In the genomic region with DNA sequence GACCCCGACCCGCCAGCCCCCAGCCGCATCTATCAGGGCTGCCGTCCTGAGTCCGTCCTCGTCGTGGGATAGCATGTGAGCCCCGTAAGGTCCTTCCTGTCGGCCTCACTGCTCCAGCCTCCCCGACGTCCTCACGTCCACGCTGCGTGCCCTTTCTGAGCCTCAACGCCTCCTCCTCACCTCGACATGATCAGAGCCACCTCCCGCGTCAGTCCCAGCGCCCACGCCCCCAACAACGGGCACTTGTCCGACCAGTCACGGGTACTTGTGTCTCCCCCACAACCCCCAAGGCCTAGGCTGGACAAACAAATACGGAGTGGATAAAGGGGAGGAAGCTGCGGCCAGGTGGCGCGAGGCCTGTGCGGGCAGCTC, we compare ENCODE assay signal across 8 cellular contexts. TPM values are rescaled to one million over a fixed set of nuclear protein-coding genes. Genes with fewer than 3 reads are reported as not detected.
DNase-seq lines count a peak whose midpoint lies in the region; ATAC-seq, FAIRE-seq and TF ChIP-seq lines count a peak whose summit lies in the region.

No MANE protein-coding gene starts in this region.

- no peak; the same call in 1 of the 2 replicates for TF ChIP-seq CTCF in OCI-LY3 (IDR thresholded peaks at IDR 0.05; ENCODE audit: low read depth, low read length)

- no peak for FAIRE-seq in small intestine (lab: Jason Lieb, UNC)

- H3K9me3 ChIP-seq in OCI-LY3 (ENCODE audit: insufficient read depth, low read length) (no peaks in the 10 kb centered on the region), small intestine (ENCODE audit: control insufficient read depth, low read depth) (no peaks in the 10 kb centered on the region)

- DNase-seq in NCI-H524 (lab: John Stamatoyannopoulos, UW) (peak; percentile 34 to 43), NCI-H524 treated with DMSO at 0.1 percent for 48 hours (lab: John Stamatoyannopoulos, UW) (no peak), small intestine (no peak), hepatic stellate cell (ENCODE audit: low spot score) (no peak)
- peak; percentile 73 for DNase-seq in activated naive CD8-positive, alpha-beta T cell treated with anti-CD3 and anti-CD28 coated beads, Interleukin-2, amount 50 U/mL, for 24 hours

- H3K27me3 Mint-ChIP-seq in activated naive CD8-positive, alpha-beta T cell treated with anti-CD3 and anti-CD28 coated beads, Interleukin-2, amount 50 U/mL, for 24 hours, result no peaks in the 10 kb centered on the region

- no peaks in the 10 kb centered on the region for H4K20me1 ChIP-seq in OCI-LY3 (ENCODE audit: insufficient read depth, low read length)

- peak overlapping the region; percentile 67 for H2AFZ ChIP-seq in OCI-LY3 (ENCODE audit: low read depth, low read length)

- peak overlapping the region; percentile 99 for H3K27ac Mint-ChIP-seq in activated naive CD8-positive, alpha-beta T cell treated with anti-CD3 and anti-CD28 coated beads, Interleukin-2, amount 50 U/mL, for 24 hours

- H3K27ac ChIP-seq in OCI-LY3 (ENCODE audit: low read length) (peak overlapping the region; percentile 68), small intestine (ENCODE audit: low read depth in 1 of 2, low read length in 1 of 2) (peak overlapping the region; percentile 90 to 98)

- H3K79me2 ChIP-seq in OCI-LY3 (ENCODE audit: low read length), result peaks cover 12% of the 10 kb centered on the region

- peak overlapping the region; percentile 93 for H3K4me2 ChIP-seq in OCI-LY3 (ENCODE audit: low read length)

- ATAC-seq in HG03045 (IDR thresholded peaks at IDR 0.05; ENCODE audit: unreplicated experiment), result peak; percentile 2
- peak; percentile 41 for ATAC-seq in activated naive CD8-positive, alpha-beta T cell treated with anti-CD3 and anti-CD28 coated beads, Interleukin-2, amount 50 U/mL, for 24 hours

- peak overlapping the region; percentile 89 for H3K9ac ChIP-seq in OCI-LY3 (ENCODE audit: low read length)

- H3K36me3 ChIP-seq in OCI-LY3 (replicated peaks; ENCODE audit: low read depth, low read length) (no peaks in the 10 kb centered on the region), small intestine (ENCODE audit: control insufficient read depth in 2 of 2, insufficient read depth in 2 of 2, low read length in 2 of 2) (no peaks in the 10 kb centered on the region)

- H3K4me3 ChIP-seq in OCI-LY3 (ENCODE audit: low read length) (peak overlapping the region; percentile 82), iPS-11a (ENCODE audit: low read depth, low read length) (peak overlapping the region; percentile 93), small intestine (ENCODE audit: low read depth in 1 of 2, low read length in 2 of 2) (peak overlapping the region; percentile 62 to 75)

- 3 to 8% (median 6%) methylated on average over 28 of the region's 28 CpGs for WGBS in small intestine, 3 donors

- no peaks in the 10 kb centered on the region for H3K9me3 Mint-ChIP-seq in activated naive CD8-positive, alpha-beta T cell treated with anti-CD3 and anti-CD28 coated beads, Interleukin-2, amount 50 U/mL, for 24 hours

- H3K4me1 ChIP-seq in OCI-LY3 (ENCODE audit: low read length) (peaks cover 14% of the 10 kb centered on the region), small intestine (ENCODE audit: control insufficient read depth in 2 of 2, insufficient read depth in 1 of 2, low read depth in 1 of 2, low read length in 1 of 2) (peaks cover 0 to 3% of the 10 kb centered on the region in 2 donors)

- peaks cover 20% of the 10 kb centered on the region for H3K4me1 Mint-ChIP-seq in activated naive CD8-positive, alpha-beta T cell treated with anti-CD3 and anti-CD28 coated beads, Interleukin-2, amount 50 U/mL, for 24 hours

- peaks cover 2% of the 10 kb centered on the region for H3K36me3 Mint-ChIP-seq in activated naive CD8-positive, alpha-beta T cell treated with anti-CD3 and anti-CD28 coated beads, Interleukin-2, amount 50 U/mL, for 24 hours (ENCODE audit: low read depth)

- H3K27me3 ChIP-seq in OCI-LY3 (ENCODE audit: low read depth, low read length), result no peaks in the 10 kb centered on the region
- no peaks in the 10 kb centered on the region for H3K27me3 ChIP-seq in small intestine (ENCODE audit: control insufficient read depth in 2 of 2, insufficient read depth in 2 of 2, low read length in 2 of 2)

- H3K4me3 Mint-ChIP-seq in activated naive CD8-positive, alpha-beta T cell treated with anti-CD3 and anti-CD28 coated beads, Interleukin-2, amount 50 U/mL, for 24 hours, result peak overlapping the region; percentile 97

RNA-seq across cellular contexts. Expression of a gene that starts 0.7 kb away (rescaled TPM):
- polyA plus RNA-seq in small intestine, result under 1 TPM in 2 of 3 donors, not detected in 1; 0.22 to 0.82 TPM

RNA-seq across cellular contexts. Expression of a gene that starts 8.6 kb away (rescaled TPM):
- 10 to 100 TPM in 1 of 3 donors, 1 to 10 TPM in 1, not detected in 1; 9.3 to 45.9 TPM for polyA plus RNA-seq in small intestine

RNA-seq across cellular contexts. Expression of a gene that starts 18.9 kb away (rescaled TPM):
- 1 to 10 TPM; 2.9 to 4.3 (median 3.4) TPM for polyA plus RNA-seq in small intestine

RNA-seq across cellular contexts. Expression of a gene that starts 25.2 kb away (rescaled TPM):
- 1,000 to 10,000 TPM in 2 of 3 donors, 100 to 1,000 TPM in 1; 863 to 1,751 (median 1,463) TPM for polyA plus RNA-seq in small intestine

RNA-seq across cellular contexts. Expression of a gene that starts 33.6 kb away (rescaled TPM):
- not detected for polyA plus RNA-seq in small intestine

Comparison
In these comparisons a context has a peak if more than half of its experiments do, and no peak if none do; other contexts are left out.
1. DNase-seq: peak in NCI-H524 (2 of 2) and activated naive CD8-positive, alpha-beta T cell treated with anti-CD3 and anti-CD28 coated beads, Interleukin-2, amount 50 U/mL, for 24 hours (single experiment); none in NCI-H524 treated with DMSO at 0.1 percent for 48 hours (single experiment), small intestine (single experiment) and hepatic stellate cell (single experiment).
2. Peak in every context shown above with its lines, with median percentiles within 50 percentile points of each other: H3K4me3 ChIP-seq.